Comparison of ENCODE assay signal across 10 cellular contexts in genomic region chrX:111180750-111181240, GRCh38.
"Had no signal": no experiment of that assay in that cellular context is flagged by ENCODE, and none has a peak within 500 bp of the region (broad histone marks: within the 10 kb centered on the region; RNA-seq: fewer than 3 reads in every experiment).

No MANE protein-coding gene starts in this region.

- H3K9me3 Mint-ChIP-seq: naive thymus-derived CD8-positive, alpha-beta T cell; stimulated activated effector memory CD8-positive, alpha-beta T cell treated with anti-CD3 and anti-CD28 coated beads, Interleukin-12 subunit alpha, Interleukin-12 subunit beta, amount 100 ng/mL, for 72 hours had no signal

- H3K27me3 Mint-ChIP-seq: naive thymus-derived CD8-positive, alpha-beta T cell had no signal

- DNase-seq: activated CD4-positive, alpha-beta T cell treated with anti-CD3 and anti-CD28 coated beads, Interleukin-2, amount 50 U/mL, for 4 hours; activated CD4-positive, CD25-positive, alpha-beta regulatory T cell treated with anti-CD3 and anti-CD28 coated beads, Interleukin-2, amount 50 U/mL, for 72 hours; activated naive CD4-positive, alpha-beta T cell treated with Interleukin-2 at 50 U/mL for 16 hours; activated T-cell treated with anti-CD3 and anti-CD28 coated beads for 4 hours; kidney; left ventricle myocardium inferior; naive thymus-derived CD8-positive, alpha-beta T cell; T1000; tibial artery had no signal

- H3K27ac Mint-ChIP-seq: naive thymus-derived CD8-positive, alpha-beta T cell; stimulated activated effector memory CD8-positive, alpha-beta T cell treated with anti-CD3 and anti-CD28 coated beads, Interleukin-12 subunit alpha, Interleukin-12 subunit beta, amount 100 ng/mL, for 72 hours had no signal

- H3K4me3 Mint-ChIP-seq: naive thymus-derived CD8-positive, alpha-beta T cell; stimulated activated effector memory CD8-positive, alpha-beta T cell treated with anti-CD3 and anti-CD28 coated beads, Interleukin-12 subunit alpha, Interleukin-12 subunit beta, amount 100 ng/mL, for 72 hours had no signal

- H3K36me3 Mint-ChIP-seq: naive thymus-derived CD8-positive, alpha-beta T cell; stimulated activated effector memory CD8-positive, alpha-beta T cell treated with anti-CD3 and anti-CD28 coated beads, Interleukin-12 subunit alpha, Interleukin-12 subunit beta, amount 100 ng/mL, for 72 hours had no signal

- H3K4me1 Mint-ChIP-seq: naive thymus-derived CD8-positive, alpha-beta T cell; stimulated activated effector memory CD8-positive, alpha-beta T cell treated with anti-CD3 and anti-CD28 coated beads, Interleukin-12 subunit alpha, Interleukin-12 subunit beta, amount 100 ng/mL, for 72 hours had no signal

- H3K4me3 ChIP-seq: left ventricle myocardium inferior, tibial artery had no signal
